ENCODE assay signal across 12 cellular contexts in genomic region chr16:57413301-57413730, GRCh38. TPM values are rescaled to one million over a fixed set of nuclear protein-coding genes. Genes with fewer than 3 reads are reported as not detected.
A peak's percentile ranks its signal among the peaks of the same experiment; 100 is the strongest.
DNase-seq lines count a peak whose midpoint lies in the region; ATAC-seq and TF ChIP-seq lines count a peak whose summit lies in the region.
"Had no signal": no experiment of that assay in that cellular context is flagged by ENCODE, and none has a peak within 500 bp of the region (broad histone marks: within the 10 kb centered on the region; RNA-seq: fewer than 3 reads in every experiment).

No MANE protein-coding gene starts in this region.

- no peaks in the 10 kb centered on the region for H3K9me3 Mint-ChIP-seq in mesothelial cell of epicardium
- no peaks in the 10 kb centered on the region for H3K9me3 Mint-ChIP-seq in activated T-helper 17 cell treated with anti-CD3 and anti-CD28 coated beads, Interleukin-2, amount 50 U/mL, for 72 hours
- H3K9me3 Mint-ChIP-seq: CD8-positive, alpha-beta memory T cell had no signal

- no peak overlapping the region for H3K4me3 Mint-ChIP-seq in mesothelial cell of epicardium
- no peak overlapping the region for H3K4me3 Mint-ChIP-seq in activated T-helper 17 cell treated with anti-CD3 and anti-CD28 coated beads, Interleukin-2, amount 50 U/mL, for 72 hours
- H3K4me3 Mint-ChIP-seq: CD8-positive, alpha-beta memory T cell had no signal

- peaks cover 0 to 20% (median 4%) of the 10 kb centered on the region in 4 donors for H3K4me1 ChIP-seq in Peyer's patch
- H3K4me1 ChIP-seq in left ventricle myocardium inferior: peaks cover 44% of the 10 kb centered on the region

- no peak overlapping the region for H3K4me3 ChIP-seq in Peyer's patch
- no peak overlapping the region for H3K4me3 ChIP-seq in left ventricle myocardium inferior

- DNase-seq in GM13977 (ENCODE audit: low spot score) (peak; percentile 80), Peyer's patch (peak in 2 of 3 donors; percentile 77 to 79), mesothelial cell of epicardium (ENCODE audit: low spot score in 2 of 2, unreplicated experiment in 2 of 2) (no peak), left ventricle myocardium inferior (no peak)
- DNase-seq in stimulated activated CD4-positive, alpha-beta T cell treated with anti-CD3 and anti-CD28 coated beads, Interleukin-1b, Interleukin-23, amount 100 ng/mL, for 48 hours: no peak
- DNase-seq: CD8-positive, alpha-beta memory T cell; NCI-H2081 treated with DMSO at 0.1 percent for 48 hours; SHP77 had no signal

- TF ChIP-seq CTCF in GM13977 (IDR thresholded peaks at IDR 0.05; ENCODE audit: extremely low read depth, insufficient read depth, missing control alignments): no peak
- no peak for TF ChIP-seq CTCF in Peyer's patch (IDR thresholded peaks at IDR 0.05)
- TF ChIP-seq CTCF in mesothelial cell of epicardium (IDR thresholded peaks at IDR 0.05; ENCODE audit: unreplicated experiment): no peak
- TF ChIP-seq CTCF in left ventricle myocardium inferior (IDR thresholded peaks at IDR 0.05; ENCODE audit: borderline replicate concordance): no peak

- H3K4me1 Mint-ChIP-seq in mesothelial cell of epicardium: peaks cover 16% of the 10 kb centered on the region
- peaks cover 5% of the 10 kb centered on the region for H3K4me1 Mint-ChIP-seq in activated T-helper 17 cell treated with anti-CD3 and anti-CD28 coated beads, Interleukin-2, amount 50 U/mL, for 72 hours

- no peaks in the 10 kb centered on the region for H3K27me3 ChIP-seq in Peyer's patch
- H3K27me3 ChIP-seq in left ventricle myocardium inferior (ENCODE audit: low read depth): no peaks in the 10 kb centered on the region

- ATAC-seq in GM19463 (IDR thresholded peaks at IDR 0.05; ENCODE audit: unreplicated experiment) (peak; percentile 65), HG02981 (IDR thresholded peaks at IDR 0.05; ENCODE audit: unreplicated experiment) (peak; percentile 67)
- no peak for ATAC-seq in activated T-helper 17 cell treated with anti-CD3 and anti-CD28 coated beads, Interleukin-2, amount 50 U/mL, for 72 hours (replicated peaks)
- ATAC-seq: sciatic nerve had no signal

- intact Hi-C loops in left ventricle myocardium inferior (cut with micrococcal nuclease): no loop called here

- no peaks in the 10 kb centered on the region for H3K9me3 ChIP-seq in Peyer's patch
- H3K9me3 ChIP-seq in left ventricle myocardium inferior (replicated peaks): no peaks in the 10 kb centered on the region

- in situ Hi-C loops in GM13977 (cut with MboI; ENCODE audit: low pct_unique_long_range_greater_than_20kb, low sequenced_read_pairs, unreplicated experiment): loop anchor here (25.0 kb wide), 1 partner anchor 326 kb away; the partner anchor contains the start of gene CPNE2

- no peak for TF ChIP-seq POLR2A in Peyer's patch (IDR thresholded peaks at IDR 0.05)

- H3K27ac Mint-ChIP-seq in mesothelial cell of epicardium: no peak overlapping the region
- no peak overlapping the region for H3K27ac Mint-ChIP-seq in activated T-helper 17 cell treated with anti-CD3 and anti-CD28 coated beads, Interleukin-2, amount 50 U/mL, for 72 hours

- no peaks in the 10 kb centered on the region for H3K36me3 Mint-ChIP-seq in mesothelial cell of epicardium
- no peaks in the 10 kb centered on the region for H3K36me3 Mint-ChIP-seq in activated T-helper 17 cell treated with anti-CD3 and anti-CD28 coated beads, Interleukin-2, amount 50 U/mL, for 72 hours (ENCODE audit: low read depth)

- H3K36me3 ChIP-seq in Peyer's patch (no peaks in the 10 kb centered on the region), left ventricle myocardium inferior (no peaks in the 10 kb centered on the region)

- H3K27ac ChIP-seq in Peyer's patch (peak overlapping the region in 1 of 4 donors; percentile 72), left ventricle myocardium inferior (replicated peaks) (no peak overlapping the region)

- peaks cover 4% of the 10 kb centered on the region for H3K27me3 Mint-ChIP-seq in mesothelial cell of epicardium (ENCODE audit: low read depth)
- H3K27me3 Mint-ChIP-seq in activated T-helper 17 cell treated with anti-CD3 and anti-CD28 coated beads, Interleukin-2, amount 50 U/mL, for 72 hours: peaks cover 5% of the 10 kb centered on the region

RNA-seq across cellular contexts. Expression of gene CCL17, which starts 8.7 kb away (rescaled TPM):
- total RNA-seq in Peyer's patch (not detected), mesothelial cell of epicardium (not detected in 3 replicates), left ventricle myocardium inferior (not detected)
- total RNA-seq in activated T-helper 17 cell treated with anti-CD3 and anti-CD28 coated beads, Interleukin-2, amount 50 U/mL, for 72 hours: 1 to 10 TPM in 1 of 2 donors, under 1 TPM in 1; 0.65 to 7.8 TPM
- total RNA-seq: sciatic nerve had no signal

RNA-seq across cellular contexts. Expression of gene CIAPIN1, which starts 33.9 kb away (rescaled TPM):
- 10 to 100 TPM; 37.7 to 65.5 (median 46.2) TPM for total RNA-seq in Peyer's patch
- 57.5 to 62.9 TPM (median 59.0 TPM) in 3 replicates for total RNA-seq in mesothelial cell of epicardium
- total RNA-seq in activated T-helper 17 cell treated with anti-CD3 and anti-CD28 coated beads, Interleukin-2, amount 50 U/mL, for 72 hours: 10 to 100 TPM; 30.8 to 52.8 TPM
- total RNA-seq in left ventricle myocardium inferior: 43.2 TPM

RNA-seq across cellular contexts. Expression of gene COQ9, which starts 34.0 kb away (rescaled TPM):
- total RNA-seq in Peyer's patch: 100 to 1,000 TPM in 3 of 4 donors, 10 to 100 TPM in 1; 87.5 to 154 (median 122) TPM
- total RNA-seq in mesothelial cell of epicardium: 43.5 to 48.3 TPM (median 47.4 TPM) in 3 replicates
- 10 to 100 TPM; 28.2 to 36.4 TPM for total RNA-seq in activated T-helper 17 cell treated with anti-CD3 and anti-CD28 coated beads, Interleukin-2, amount 50 U/mL, for 72 hours
- total RNA-seq in left ventricle myocardium inferior: 234 TPM

RNA-seq across cellular contexts. Expression of gene CX3CL1, which starts 41.0 kb away (rescaled TPM):
- total RNA-seq in Peyer's patch (1 to 10 TPM; 1.7 to 2.3 (median 2.1) TPM), mesothelial cell of epicardium (2.3 to 3.1 TPM (median 2.5 TPM) in 3 replicates), left ventricle myocardium inferior (11.7 TPM)
- total RNA-seq in activated T-helper 17 cell treated with anti-CD3 and anti-CD28 coated beads, Interleukin-2, amount 50 U/mL, for 72 hours: not detected
- total RNA-seq: CD8-positive, alpha-beta memory T cell had no signal

RNA-seq across cellular contexts. Expression of gene POLR2C, which starts 49.2 kb away (rescaled TPM):
- total RNA-seq in Peyer's patch: 100 to 1,000 TPM in 1 of 4 donors, 10 to 100 TPM in 3; 68.0 to 113 (median 84.8) TPM
- 62.1 to 69.1 TPM (median 65.0 TPM) in 3 replicates for total RNA-seq in mesothelial cell of epicardium
- total RNA-seq in activated T-helper 17 cell treated with anti-CD3 and anti-CD28 coated beads, Interleukin-2, amount 50 U/mL, for 72 hours: 10 to 100 TPM; 71.3 to 86.2 TPM
- 47.6 TPM for total RNA-seq in left ventricle myocardium inferior

Comparison
In these comparisons a context has a peak if more than half of its experiments do, and no peak if none do; other contexts are left out.
1. DNase-seq: peak in GM13977 (single experiment) and Peyer's patch (2 of 3); none in stimulated activated CD4-positive, alpha-beta T cell treated with anti-CD3 and anti-CD28 coated beads, Interleukin-1b, Interleukin-23, amount 100 ng/mL, for 48 hours (single experiment), mesothelial cell of epicardium (0 of 2) and left ventricle myocardium inferior (single experiment).